7 cellular contexts compared by ENCODE assay signal in genomic region chr6:147382945-147383554, GRCh38.
DNase-seq lines count a peak whose midpoint lies in the region; ATAC-seq, FAIRE-seq and TF ChIP-seq lines count a peak whose summit lies in the region.

No MANE protein-coding gene starts in this region.

- H2BK12ac ChIP-seq in H1 (ENCODE audit: low read depth, low read length), result no peak overlapping the region

- no peaks in the 10 kb centered on the region for H3K27me3 Mint-ChIP-seq in activated naive CD4-positive, alpha-beta T cell treated with anti-CD3 and anti-CD28 coated beads, Interleukin-2, amount 10 ng/mL, durations not matched to agents 7 days and 5 days

- FAIRE-seq in H1 (lab: Jason Lieb, UNC), result no peak

- no peak overlapping the region for H2BK120ac ChIP-seq in H1 (replicated peaks; ENCODE audit: low read depth, low read length)

- no peak overlapping the region for H3K4me3 Mint-ChIP-seq in activated naive CD4-positive, alpha-beta T cell treated with anti-CD3 and anti-CD28 coated beads, Interleukin-2, amount 10 ng/mL, durations not matched to agents 7 days and 5 days

- H3K27ac Mint-ChIP-seq in activated naive CD4-positive, alpha-beta T cell treated with anti-CD3 and anti-CD28 coated beads, Interleukin-2, amount 10 ng/mL, durations not matched to agents 7 days and 5 days, result no peak overlapping the region

- H3K18ac ChIP-seq in H1 (ENCODE audit: extremely low read depth, low read length), result no peak overlapping the region

- no peak overlapping the region for H4K5ac ChIP-seq in H1 (ENCODE audit: insufficient read length, low read depth, low read length)

- H2AFZ ChIP-seq in H1 (ENCODE audit: low read length), result no peak overlapping the region
- no peak overlapping the region for H2AFZ ChIP-seq in parathyroid adenoma

- no peak overlapping the region for H2BK20ac ChIP-seq in H1 (ENCODE audit: low read length)

- ATAC-seq in omental fat pad (ENCODE audit: low FRiP score), result no peak

- H3K4me1 ChIP-seq in H1 (replicated peaks in 1 of 4; ENCODE audit: control insufficient read depth in 3 of 4, insufficient read depth in 4 of 4, low read length in 3 of 4) (no peaks in the 10 kb centered on the region), parathyroid adenoma (peaks cover 5% of the 10 kb centered on the region)

- WGBS in H1 (ENCODE audit: extremely low coverage in 1 of 2, insufficient coverage in 1 of 2, insufficient read length in 1 of 2, insufficient replicate concordance in 2 of 2, low coverage in 1 of 2, low lambda C conversion rate in 2 of 2, missing lambda C conversion rate in 1 of 2), 2 experiments, result 95% methylated on average over 6 of the region's 6 CpGs; no CpG with 5 or more reads in 1 of the 2 experiments

- H3K27ac ChIP-seq in H1 (ENCODE audit: low read depth, low read length) (no peak overlapping the region), parathyroid adenoma (no peak overlapping the region)

- H2BK15ac ChIP-seq in H1 (ENCODE audit: low read length), result no peak overlapping the region

- no peak for TF ChIP-seq EP300 in H1 (IDR thresholded peaks at IDR 0.05; ENCODE audit: borderline replicate concordance in 1 of 2, low read depth in 2 of 2, low read length in 2 of 2)

- no peaks in the 10 kb centered on the region for H3K4me1 Mint-ChIP-seq in activated naive CD4-positive, alpha-beta T cell treated with anti-CD3 and anti-CD28 coated beads, Interleukin-2, amount 10 ng/mL, durations not matched to agents 7 days and 5 days

- no peaks in the 10 kb centered on the region for H3K27me3 ChIP-seq in H1 (replicated peaks in 1 of 4; ENCODE audit: control insufficient read depth in 3 of 4, extremely low read depth in 1 of 4, insufficient read depth in 3 of 4, low read length in 3 of 4)
- no peaks in the 10 kb centered on the region for H3K27me3 ChIP-seq in parathyroid adenoma (ENCODE audit: control insufficient read depth, insufficient read depth, low read length)

- no peak overlapping the region for H4K91ac ChIP-seq in H1 (replicated peaks; ENCODE audit: insufficient read length, low read length)

- peak; percentile 68 for DNase-seq in ELR (ENCODE audit: low read depth)
- peak; percentile 47 for DNase-seq in NB4 (ENCODE audit: low read depth)
- no peak for DNase-seq in H1 (ENCODE audit: low read depth in 1 of 2, low spot score in 2 of 2)
- no peak for DNase-seq in activated naive CD4-positive, alpha-beta T cell treated with anti-CD3 and anti-CD28 coated beads, Interleukin-2, amount 10 ng/mL, durations not matched to agents 7 days and 5 days
- DNase-seq in activated naive CD4-positive, alpha-beta T cell (lab: John Stamatoyannopoulos, UW), result no peak
- DNase-seq in omental fat pad (ENCODE audit: low spot score), result no peak

- H3K36me3 Mint-ChIP-seq in activated naive CD4-positive, alpha-beta T cell treated with anti-CD3 and anti-CD28 coated beads, Interleukin-2, amount 10 ng/mL, durations not matched to agents 7 days and 5 days, result peaks cover 33% of the 10 kb centered on the region

- peaks cover 2% of the 10 kb centered on the region for H3K9me3 Mint-ChIP-seq in activated naive CD4-positive, alpha-beta T cell treated with anti-CD3 and anti-CD28 coated beads, Interleukin-2, amount 10 ng/mL, durations not matched to agents 7 days and 5 days

- H3K23me2 ChIP-seq in H1 (ENCODE audit: low read depth, low read length), result no peaks in the 10 kb centered on the region

- POLR2A ChIA-PET in H1 (lab: Charles Lee; ENCODE audit: partially characterized antibody), result no interaction called here

- H3K79me1 ChIP-seq in H1 (ENCODE audit: low read depth, low read length), result no peaks in the 10 kb centered on the region

- no peak overlapping the region for H4K8ac ChIP-seq in H1 (ENCODE audit: extremely low read depth, insufficient read depth, low read length)

- peaks cover 3 to 5% of the 10 kb centered on the region in 2 experiments; a peak in 2 of 4 replicates for H3K9me3 ChIP-seq in H1 (ENCODE audit: insufficient read depth in 2 of 2, low read depth in 1 of 2, low read length in 1 of 2)
- H3K9me3 ChIP-seq in parathyroid adenoma (ENCODE audit: control insufficient read depth, low read length), result no peaks in the 10 kb centered on the region

- no peak overlapping the region for H3K9ac ChIP-seq in H1 (replicated peaks in 1 of 4; ENCODE audit: extremely low read depth in 1 of 4, low read depth in 3 of 4, low read length in 3 of 4)
- no peak overlapping the region for H3K9ac ChIP-seq in parathyroid adenoma

- TF ChIP-seq POLR2A in NB4 (IDR thresholded peaks at IDR 0.05; ENCODE audit: extremely low read depth, insufficient read length), result no peak
- no peak for TF ChIP-seq POLR2A in H1 (IDR thresholded peaks at IDR 0.05; ENCODE audit: control extremely low read depth in 1 of 2, low read depth in 2 of 2, low read length in 2 of 2)

- no peak overlapping the region for H3K14ac ChIP-seq in H1 (ENCODE audit: insufficient read length)

- H3K56ac ChIP-seq in H1 (replicated peaks; ENCODE audit: insufficient read length, low read depth, low read length), result no peak overlapping the region

- CTCF ChIA-PET in H1 (lab: Charles Lee; ENCODE audit: partially characterized antibody), result interaction anchor here (0.6 to 2.6 kb wide), 18 partner anchors 9 to 794 kb away, joined by 3 to 19 read pairs (median 4); no protein-coding TSS in a partner anchor
- CTCF ChIA-PET in activated naive CD4-positive, alpha-beta T cell treated with anti-CD3 and anti-CD28 coated beads, Interleukin-2, amount 10 ng/mL, durations not matched to agents 7 days and 5 days (lab: Charles Lee), result interaction anchor here (0.9 to 1.6 kb wide), 3 partner anchors 14 to 41 kb away, joined by 3 to 5 read pairs (median 3); no protein-coding TSS in a partner anchor

- no peak overlapping the region for H3K4ac ChIP-seq in H1 (replicated peaks; ENCODE audit: insufficient read length, low read depth, low read length)

- no peaks in the 10 kb centered on the region for H4K20me1 ChIP-seq in H1 (replicated peaks in 1 of 2; ENCODE audit: control insufficient read depth in 1 of 2, insufficient read depth in 2 of 2, low read length in 2 of 2)

- H3K36me3 ChIP-seq in H1 (ENCODE audit: control insufficient read depth in 2 of 4, insufficient read depth in 4 of 4, low read length in 3 of 4) (peaks cover 0 to 9% (median 0%) of the 10 kb centered on the region in 4 experiments; a peak in 2 of 8 replicates), parathyroid adenoma (ENCODE audit: control insufficient read depth, insufficient read depth, low read length) (no peaks in the 10 kb centered on the region)

- no peak overlapping the region for H3K23ac ChIP-seq in H1 (ENCODE audit: insufficient read length)

- H3K79me2 ChIP-seq in H1 (ENCODE audit: control insufficient read depth in 1 of 2, insufficient read depth in 2 of 2, low read length in 2 of 2) (no peaks in the 10 kb centered on the region), parathyroid adenoma (no peaks in the 10 kb centered on the region)

- no peak overlapping the region for H2AK5ac ChIP-seq in H1 (ENCODE audit: low read depth, low read length)

- H3K4me3 ChIP-seq in NB4 (ENCODE audit: low read depth, low read length) (no peak overlapping the region), H1 (ENCODE audit: extremely low read depth in 1 of 4, insufficient read depth in 2 of 4, low read depth in 3 of 4, low read length in 4 of 4) (no peak overlapping the region), parathyroid adenoma (ENCODE audit: low read depth, low read length) (no peak overlapping the region)

- TF ChIP-seq RAD21 in H1 (IDR thresholded peaks at IDR 0.05 in 1 of 2, conservative IDR thresholded peaks at IDR 0.05 in 1 of 2; ENCODE audit: low read depth in 2 of 2, low read length in 2 of 2), result peak in 1 of 2 experiments; percentile 25; a peak in 2 of 4 replicates

- H3K4me2 ChIP-seq in H1 (ENCODE audit: insufficient read depth in 1 of 2, low read depth in 2 of 2, low read length in 2 of 2), result no peak overlapping the region
- no peak overlapping the region for H3K4me2 ChIP-seq in parathyroid adenoma (ENCODE audit: low read length)

- H2BK5ac ChIP-seq in H1 (ENCODE audit: low read depth, low read length), result no peak overlapping the region

- peak; percentile 38 for TF ChIP-seq CTCF in NB4 (IDR thresholded peaks at IDR 0.05; ENCODE audit: low read depth, low read length)
- peak in 1 of 3 experiments; percentile 27; a peak in 2 of 4 replicates for TF ChIP-seq CTCF in H1 (IDR thresholded peaks at IDR 0.05; ENCODE audit: control extremely low read depth in 1 of 3, insufficient read depth in 1 of 3, low read depth in 1 of 3, low read length in 3 of 3)
- TF ChIP-seq CTCF in parathyroid adenoma (IDR thresholded peaks at IDR 0.05), result peak; percentile 49
- TF ChIP-seq CTCF in omental fat pad (IDR thresholded peaks at IDR 0.05), result no peak

TF ChIP-seq in H1, 55 proteins besides CTCF, POLR2A, EP300 and RAD21:
- TF ChIP-seq TEAD4 (IDR thresholded peaks at IDR 0.05; ENCODE audit: low read depth, low read length) (peak; percentile 64), EZH2 (IDR thresholded peaks at IDR 0.05; ENCODE audit: low read depth, low read length, severe bottlenecking) (no peak)

Comparison
In these comparisons a context has a peak if more than half of its experiments do, and no peak if none do; other contexts are left out.
1. DNase-seq: peak in ELR (single experiment) and NB4 (single experiment); none in H1 (0 of 2), activated naive CD4-positive, alpha-beta T cell treated with anti-CD3 and anti-CD28 coated beads, Interleukin-2, amount 10 ng/mL, durations not matched to agents 7 days and 5 days (single experiment), activated naive CD4-positive, alpha-beta T cell (0 of 4) and omental fat pad (single experiment).
2. CTCF ChIP-seq: peak in NB4 (single experiment) and parathyroid adenoma (single experiment); none in omental fat pad (0 of 3).